Comparison of ENCODE assay signal across 1 cellular context in the genomic region with DNA sequence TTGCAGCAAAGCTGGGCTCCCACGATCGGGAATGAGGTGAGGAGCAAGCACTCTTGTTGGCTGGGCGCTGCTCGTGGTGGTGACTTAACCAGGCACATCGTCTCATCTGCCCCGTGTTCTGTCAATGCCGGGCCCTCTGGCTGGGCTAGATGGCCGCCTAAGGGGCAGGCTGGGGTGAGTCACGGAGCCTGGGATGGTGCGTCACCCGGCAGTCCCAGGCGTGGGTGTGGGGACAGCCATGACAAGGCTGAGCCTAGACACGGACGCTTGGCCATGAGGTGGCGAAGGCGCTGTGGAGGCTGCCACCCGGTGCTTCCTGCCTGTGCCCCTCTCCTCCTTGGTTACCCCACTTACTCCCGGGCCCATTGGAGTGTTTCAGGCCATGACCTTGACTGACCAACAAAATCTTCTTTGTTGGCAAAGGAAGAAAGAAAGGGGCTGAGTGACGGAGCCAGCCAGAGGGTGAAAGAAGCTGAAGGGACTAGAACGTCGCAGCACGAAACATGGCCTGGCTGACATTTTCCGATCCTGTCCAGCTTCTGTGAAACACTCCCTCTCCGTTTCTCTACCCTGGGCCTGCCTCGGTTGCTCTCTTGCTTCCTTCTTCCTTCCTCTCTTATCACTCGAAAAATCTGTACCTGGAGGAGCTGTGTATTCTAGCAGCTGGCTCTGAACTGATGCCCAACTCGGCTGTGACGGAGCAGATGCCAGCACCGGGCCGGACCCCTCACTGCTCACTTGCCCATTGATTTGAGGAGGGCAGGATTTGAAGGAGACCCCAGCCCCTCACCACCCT.
TF ChIP-seq lines count a peak whose summit lies in the region.

No MANE protein-coding gene starts in this region.

TF ChIP-seq in K562, 482 proteins besides CTCF, POLR2A, EP300 and RAD21 (continued from another document):
- TF ChIP-seq, protein P1, sequence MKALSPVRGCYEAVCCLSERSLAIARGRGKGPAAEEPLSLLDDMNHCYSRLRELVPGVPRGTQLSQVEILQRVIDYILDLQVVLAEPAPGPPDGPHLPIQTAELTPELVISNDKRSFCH (CRISPR knock-in tag; IDR thresholded peaks at IDR 0.05) = no peak
- TF ChIP-seq, protein P1 (tag; IDR thresholded peaks at IDR 0.05) = 0 out of 2 replicates have a peak, but pooled peaks have one; percentile 35
- TF ChIP-seq, protein P2, sequence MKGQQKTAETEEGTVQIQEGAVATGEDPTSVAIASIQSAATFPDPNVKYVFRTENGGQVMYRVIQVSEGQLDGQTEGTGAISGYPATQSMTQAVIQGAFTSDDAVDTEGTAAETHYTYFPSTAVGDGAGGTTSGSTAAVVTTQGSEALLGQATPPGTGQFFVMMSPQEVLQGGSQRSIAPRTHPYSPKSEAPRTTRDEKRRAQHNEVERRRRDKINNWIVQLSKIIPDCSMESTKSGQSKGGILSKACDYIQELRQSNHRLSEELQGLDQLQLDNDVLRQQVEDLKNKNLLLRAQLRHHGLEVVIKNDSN (CRISPR knock-in tag; IDR thresholded peaks at IDR 0.05) = peak; percentile 47
- TF ChIP-seq ZNF232 (CRISPR knock-in tag; IDR thresholded peaks at IDR 0.05) (0 out of 2 replicates have a peak, but pooled peaks have one; percentile 29), JUNB (CRISPR knock-in tag; conservative IDR thresholded peaks at IDR 0.05) (0 out of 2 replicates have a peak, but pooled peaks have one; percentile 18), HSF4 (CRISPR knock-in tag; IDR thresholded peaks at IDR 0.05; ENCODE audit: borderline replicate concordance) (no peak), ZNF134 (CRISPR knock-in tag; conservative IDR thresholded peaks at IDR 0.05) (no peak), ARID1B (IDR thresholded peaks at IDR 0.05) (peak; percentile 65), DPF2 (IDR thresholded peaks at IDR 0.05) (peak; percentile 78), SMARCE1 (IDR thresholded peaks at IDR 0.05) (peak; percentile 77), ZNF347 (CRISPR knock-in tag; IDR thresholded peaks at IDR 0.05; ENCODE audit: low read depth) (no peak), DNMT1 (IDR thresholded peaks at IDR 0.05) (no peak), ZNF584 (CRISPR knock-in tag; IDR thresholded peaks at IDR 0.05; ENCODE audit: low read depth) (peak; percentile 80; the same call in 1 of the 2 replicates), ZNF699 (CRISPR knock-in tag; IDR thresholded peaks at IDR 0.05; ENCODE audit: insufficient replicate concordance) (no peak), SMAD4 (CRISPR knock-in tag; conservative IDR thresholded peaks at IDR 0.05) (0 out of 2 replicates have a peak, but pooled peaks have one; percentile 16), ZKSCAN8 (CRISPR knock-in tag; IDR thresholded peaks at IDR 0.05) (0 out of 2 replicates have a peak, but pooled peaks have one; percentile 34), TEAD1 (CRISPR knock-in tag; IDR thresholded peaks at IDR 0.05) (0 out of 4 replicates have a peak, but pooled peaks of 1 of the 2 experiments have one; percentile 17), XRCC4 (IDR thresholded peaks at IDR 0.05; ENCODE audit: extremely low read depth, insufficient read depth, insufficient read length) (no peak)
- TF ChIP-seq, protein P3, sequence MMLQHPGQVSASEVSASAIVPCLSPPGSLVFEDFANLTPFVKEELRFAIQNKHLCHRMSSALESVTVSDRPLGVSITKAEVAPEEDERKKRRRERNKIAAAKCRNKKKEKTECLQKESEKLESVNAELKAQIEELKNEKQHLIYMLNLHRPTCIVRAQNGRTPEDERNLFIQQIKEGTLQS (IDR thresholded peaks at IDR 0.05) = peak; percentile 97
- TF ChIP-seq, protein P3 (CRISPR knock-in tag; conservative IDR thresholded peaks at IDR 0.05) = peak; percentile 82; the same call in 1 of the 2 replicates
- TF ChIP-seq, protein P4, sequence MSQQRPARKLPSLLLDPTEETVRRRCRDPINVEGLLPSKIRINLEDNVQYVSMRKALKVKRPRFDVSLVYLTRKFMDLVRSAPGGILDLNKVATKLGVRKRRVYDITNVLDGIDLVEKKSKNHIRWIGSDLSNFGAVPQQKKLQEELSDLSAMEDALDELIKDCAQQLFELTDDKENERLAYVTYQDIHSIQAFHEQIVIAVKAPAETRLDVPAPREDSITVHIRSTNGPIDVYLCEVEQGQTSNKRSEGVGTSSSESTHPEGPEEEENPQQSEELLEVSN (IDR thresholded peaks at IDR 0.05; ENCODE audit: borderline replicate concordance in 1 of 2, extremely low read depth in 1 of 2, insufficient read depth in 1 of 2, insufficient read length in 1 of 2, low read depth in 1 of 2, low read length in 1 of 2, poor library complexity in 1 of 2, severe bottlenecking in 1 of 2) = peak; percentile 68 to 77
